ENCODE assay signal across 8 cellular contexts in genomic region chr1:45584351-45585109, GRCh38. TPM values are rescaled to one million over a fixed set of nuclear protein-coding genes. Genes with fewer than 3 reads are reported as not detected.
DNase-seq lines count a peak whose midpoint lies in the region; ATAC-seq, FAIRE-seq and TF ChIP-seq lines count a peak whose summit lies in the region.

No MANE protein-coding gene starts in this region.

- H3K27ac ChIP-seq in pancreas, result peak overlapping the region; percentile 79 to 92 (median 89)
- H3K27ac ChIP-seq in thymus (ENCODE audit: low read depth), result peak overlapping the region; percentile 98

- no peaks in the 10 kb centered on the region for H3K27me3 Mint-ChIP-seq in activated naive CD8-positive, alpha-beta T cell treated with anti-CD3 and anti-CD28 coated beads for 36 hours

- H3K27me3 ChIP-seq in pancreas, result no peaks in the 10 kb centered on the region
- no peaks in the 10 kb centered on the region for H3K27me3 ChIP-seq in thymus (ENCODE audit: control insufficient read depth, insufficient read depth)

- FAIRE-seq in pancreas (lab: Jason Lieb, UNC), result no peak

- H3K4me3 ChIP-seq in pancreas (peak overlapping the region; percentile 87 to 99 (median 95)), thymus (ENCODE audit: low read length) (peak overlapping the region; percentile 55)

- peaks cover 31% of the 10 kb centered on the region for H3K4me1 Mint-ChIP-seq in activated naive CD8-positive, alpha-beta T cell treated with anti-CD3 and anti-CD28 coated beads for 36 hours

- peak overlapping the region; percentile 100 for H3K27ac Mint-ChIP-seq in activated naive CD8-positive, alpha-beta T cell treated with anti-CD3 and anti-CD28 coated beads for 36 hours

- peaks cover 30% of the 10 kb centered on the region for H3K36me3 Mint-ChIP-seq in activated naive CD8-positive, alpha-beta T cell treated with anti-CD3 and anti-CD28 coated beads for 36 hours

- H3K36me3 ChIP-seq in pancreas (no peaks in the 10 kb centered on the region), thymus (ENCODE audit: control insufficient read depth, insufficient read depth) (peaks cover 3% of the 10 kb centered on the region)

- peak; percentile 33 for ATAC-seq in HG02571 (IDR thresholded peaks at IDR 0.05; ENCODE audit: unreplicated experiment)
- peak; percentile 82 for ATAC-seq in Right ventricle myocardium inferior
- peak; percentile 78 to 90 (median 82) for ATAC-seq in pancreas

- DNase-seq in EL (peak; percentile 91), NCI-H128 (lab: John Stamatoyannopoulos, UW; ENCODE audit: unreplicated experiment) (peak; percentile 94), SKM-1 treated with dmso at 0.1 percent for 144 hours (lab: John Stamatoyannopoulos, UW; ENCODE audit: unreplicated experiment) (peak; percentile 72), Right ventricle myocardium inferior (ENCODE audit: missing footprints) (peak; percentile 94), pancreas (peak; percentile 82 to 93 (median 89))
- DNase-seq in activated naive CD8-positive, alpha-beta T cell treated with anti-CD3 and anti-CD28 coated beads for 36 hours, result peak; percentile 89

- WGBS in pancreas, 2 donors, result 0 to 1% methylated on average over 57 to 59 of the region's 59 CpGs
- under 1% methylated on average over 59 of the region's 59 CpGs for WGBS in thymus

- no peaks in the 10 kb centered on the region for H3K9me3 Mint-ChIP-seq in activated naive CD8-positive, alpha-beta T cell treated with anti-CD3 and anti-CD28 coated beads for 36 hours

- intact Hi-C loops in Right ventricle myocardium inferior (cut with DNase I), result loop anchor here (2.0 to 10.0 kb wide), 2 partner anchors 102 to 780 kb away; partner anchors contain the start of genes BTBD19, DYNLT4, GPBP1L1 and PLK3
- intact Hi-C loops in pancreas (cut with DNase I), result no loop called here

- H3K4me3 Mint-ChIP-seq in activated naive CD8-positive, alpha-beta T cell treated with anti-CD3 and anti-CD28 coated beads for 36 hours, result peak overlapping the region; percentile 99

- TF ChIP-seq CTCF in pancreas (IDR thresholded peaks at IDR 0.05), result no peak

- H3K4me1 ChIP-seq in pancreas (peaks cover 0 to 17% (median 0%) of the 10 kb centered on the region in 3 donors), thymus (ENCODE audit: control insufficient read depth, insufficient read depth, low read length) (peaks cover 12% of the 10 kb centered on the region)

- no peaks in the 10 kb centered on the region for H3K9me3 ChIP-seq in pancreas
- H3K9me3 ChIP-seq in thymus (ENCODE audit: control insufficient read depth), result no peaks in the 10 kb centered on the region

RNA-seq across cellular contexts. Expression of gene NASP, which starts 0.7 kb away (rescaled TPM):
- 100 to 1,000 TPM; 274 to 278 TPM for total RNA-seq in activated naive CD8-positive, alpha-beta T cell treated with anti-CD3 and anti-CD28 coated beads for 36 hours
- total RNA-seq in Right ventricle myocardium inferior, result 28.5 TPM
- total RNA-seq in pancreas, result 10 to 100 TPM; 14.5 to 29.5 (median 21.7) TPM
- polyA plus RNA-seq in pancreas, result 100 to 1,000 TPM in 1 of 2 donors, 10 to 100 TPM in 1; 55.6 to 113 TPM
- polyA plus RNA-seq in thymus, result 170 TPM

RNA-seq across cellular contexts. Expression of gene AKR1A1, which starts 33.9 kb away (rescaled TPM):
- total RNA-seq in activated naive CD8-positive, alpha-beta T cell treated with anti-CD3 and anti-CD28 coated beads for 36 hours, result 100 to 1,000 TPM; 181 to 203 TPM
- total RNA-seq in Right ventricle myocardium inferior (55.9 TPM), pancreas (100 to 1,000 TPM in 3 of 6 donors, 10 to 100 TPM in 3; 77.6 to 127 (median 110) TPM)
- polyA plus RNA-seq in pancreas (100 to 1,000 TPM; 133 to 138 TPM), thymus (130 TPM)

RNA-seq across cellular contexts. Expression of gene CCDC17, which starts 39.3 kb away (rescaled TPM):
- total RNA-seq in activated naive CD8-positive, alpha-beta T cell treated with anti-CD3 and anti-CD28 coated beads for 36 hours, result 1 to 10 TPM; 1.1 to 1.2 TPM
- total RNA-seq in Right ventricle myocardium inferior, result 1.2 TPM
- 1 to 10 TPM in 3 of 6 donors, under 1 TPM in 3; 0.64 to 1.6 (median 1.1) TPM for total RNA-seq in pancreas
- 1 to 10 TPM; 2.1 to 2.3 TPM for polyA plus RNA-seq in pancreas
- polyA plus RNA-seq in thymus, result 3.4 TPM

Comparison
In these comparisons a context has a peak if more than half of its experiments do, and no peak if none do; other contexts are left out.
1. Peak in every context shown above with its lines: DNase-seq, ATAC-seq, H3K4me3 ChIP-seq and H3K27ac ChIP-seq.